In the genomic region with DNA sequence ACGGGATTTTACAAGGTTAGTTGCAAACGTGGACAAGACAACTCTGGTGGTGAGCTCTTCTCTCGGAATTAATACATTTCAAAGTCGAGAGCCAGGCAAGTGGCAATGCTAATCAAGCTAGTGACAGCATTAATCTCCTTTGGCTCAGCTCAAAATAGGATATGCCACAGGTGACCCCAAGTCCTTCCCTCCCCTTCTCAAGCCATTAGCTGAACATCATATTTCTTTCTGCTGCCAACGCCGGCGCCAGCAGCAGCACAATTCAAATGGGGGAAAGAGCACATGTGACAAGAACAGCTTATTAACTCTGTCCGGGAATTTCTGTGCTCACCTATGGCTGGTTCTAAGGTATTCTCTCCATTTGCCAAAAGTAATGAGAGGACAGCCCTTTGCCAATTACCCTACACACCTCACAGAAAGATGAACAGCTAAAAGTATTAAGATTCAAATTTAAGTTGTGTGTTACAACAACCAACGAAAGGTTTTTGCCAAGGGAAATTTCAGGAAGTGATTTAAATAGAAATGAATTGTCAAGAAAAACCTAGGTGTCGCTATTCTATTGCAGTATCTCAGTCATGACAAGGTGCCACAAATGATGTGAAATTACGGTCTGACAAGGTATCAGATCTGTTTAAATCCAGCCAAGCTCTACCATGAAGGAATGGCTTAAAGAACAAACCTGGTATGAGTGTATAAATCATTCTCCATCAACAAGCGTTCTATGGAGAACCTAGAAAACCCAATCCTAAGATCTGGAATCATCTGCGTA, we compare ENCODE assay signal across 11 cellular contexts.
"Had no signal": no experiment of that assay in that cellular context is flagged by ENCODE, and none has a peak within 500 bp of the region (broad histone marks: within the 10 kb centered on the region; RNA-seq: fewer than 3 reads in every experiment).

No MANE protein-coding gene starts in this region.

- DNase-seq: activated CD4-positive, alpha-beta T cell treated with anti-CD3 and anti-CD28 coated beads, Interleukin-2, amount 50 U/mL, for 4 hours; activated CD4-positive, CD25-positive, alpha-beta regulatory T cell treated with anti-CD3 and anti-CD28 coated beads, Interleukin-2, amount 50 U/mL, for 72 hours; activated effector memory CD4-positive, alpha-beta T cell treated with anti-CD3 and anti-CD28 coated beads, Interleukin-2, amount 50 U/mL, for 16 hours; activated T-cell treated with anti-CD3 and anti-CD28 coated beads, Interleukin-2, amount 50 U/mL, for 4 hours; mammary epithelial cell; naive thymus-derived CD4-positive, alpha-beta T cell; nucleus accumbens; right lobe of liver; stimulated activated naive B cell treated with anti-CD40 and anti-IgM and Interleukin-4, amounts not matched to agents 10 μg/mL and 1 μg/mL and 100 μg/mL, for 72 hours; T-helper 2 cell; trophoblast cell had no signal
